Comparison of ENCODE assay signal across 9 cellular contexts in the genomic region with DNA sequence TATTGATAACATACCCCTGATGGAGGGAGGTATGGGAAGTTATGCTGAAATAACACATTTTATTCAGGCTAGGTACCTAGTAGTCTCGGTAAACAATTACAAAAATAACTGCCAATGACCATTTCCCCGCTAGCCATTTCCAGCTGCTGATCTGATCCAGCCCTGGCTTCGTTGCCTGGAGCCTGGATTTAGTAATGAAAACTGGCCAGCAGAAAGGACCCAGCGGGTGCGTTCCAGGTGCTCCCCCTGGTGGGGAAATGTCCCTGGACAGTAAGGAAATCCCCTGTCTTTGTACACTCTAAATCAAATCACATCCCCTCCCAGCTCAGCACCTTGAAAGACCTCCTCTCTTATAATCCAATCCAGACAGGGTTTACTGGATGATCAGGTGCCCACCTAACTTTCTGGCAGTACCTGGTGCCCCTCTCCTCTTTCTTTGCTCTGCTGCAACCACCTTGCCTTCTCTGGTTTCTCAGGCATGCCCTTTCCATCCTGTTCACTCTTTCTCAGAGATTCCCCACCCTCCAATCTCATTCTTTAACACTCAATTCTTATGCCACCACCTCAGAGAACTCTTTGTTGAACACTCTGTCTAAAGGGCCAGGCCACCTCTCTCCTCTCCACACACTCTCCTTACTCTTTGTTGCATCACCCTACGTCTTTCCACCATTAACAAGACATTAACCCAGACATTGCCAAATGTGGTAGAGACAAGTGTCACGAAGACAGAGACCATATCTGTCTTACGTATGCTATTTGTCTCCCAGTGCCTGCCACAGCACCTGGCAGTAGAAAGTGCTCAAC. TPM values are rescaled to one million over a fixed set of nuclear protein-coding genes. Genes with fewer than 3 reads are reported as not detected.
DNase-seq lines count a peak whose midpoint lies in the region; ATAC-seq and TF ChIP-seq lines count a peak whose summit lies in the region.
"Had no signal": no experiment of that assay in that cellular context is flagged by ENCODE, and none has a peak within 500 bp of the region (broad histone marks: within the 10 kb centered on the region; RNA-seq: fewer than 3 reads in every experiment).

No MANE protein-coding gene starts in this region.

- no peaks in the 10 kb centered on the region for H3F3A ChIP-seq in DOHH2 (ENCODE audit: control insufficient read depth, insufficient read depth)

- H3K4me2 ChIP-seq in DOHH2 (ENCODE audit: low read length) (peak overlapping the region; percentile 15), IMR-90 (ENCODE audit: low read depth, low read length) (no peak overlapping the region), mammary epithelial cell (ENCODE audit: insufficient read depth, low read depth, low read length) (no peak overlapping the region)

- TF ChIP-seq CTCF in DOHH2 (IDR thresholded peaks at IDR 0.05; ENCODE audit: low read depth, low read length, poor library complexity, severe bottlenecking), result peak; percentile 88
- TF ChIP-seq CTCF in IMR-90 (conservative IDR thresholded peaks at IDR 0.05; ENCODE audit: low read depth, low read length), result peak; percentile 94
- peak; percentile 88 to 91 for TF ChIP-seq CTCF in mammary epithelial cell (conservative IDR thresholded peaks at IDR 0.05 in 1 of 2, IDR thresholded peaks at IDR 0.05 in 1 of 2; ENCODE audit: extremely low read depth in 1 of 2, insufficient read depth in 1 of 2, low read depth in 1 of 2, low read length in 2 of 2)

- H3K4me3 ChIP-seq in DOHH2 (ENCODE audit: low read length) (peak overlapping the region; percentile 17; the same call in 1 of the 2 replicates), IMR-90 (ENCODE audit: insufficient read depth, low read depth, low read length) (no peak overlapping the region), mammary epithelial cell (replicated peaks in 1 of 3; ENCODE audit: insufficient read depth in 1 of 3, low read depth in 2 of 3, low read length in 3 of 3) (no peak overlapping the region)

- no peak overlapping the region for H4K5ac ChIP-seq in IMR-90 (ENCODE audit: low read depth, low read length)

- ATAC-seq in IMR-90 (ENCODE audit: low read depth) (peak; percentile 46), GM19395 (IDR thresholded peaks at IDR 0.05; ENCODE audit: unreplicated experiment) (no peak)

- no peak overlapping the region for H4K91ac ChIP-seq in IMR-90 (ENCODE audit: insufficient read depth, low read depth, low read length)

- intact Hi-C loops in IMR-90 (cut with micrococcal nuclease) (loop anchor here (1.0 to 2.0 kb wide), 7 partner anchors 50 to 195 kb away; a partner anchor contains a TSS), mammary epithelial cell (cut with micrococcal nuclease) (loop anchor here (1.0 to 2.0 kb wide), 4 partner anchors 50 to 195 kb away; a partner anchor contains a TSS)

- H4K8ac ChIP-seq in IMR-90 (ENCODE audit: low read depth in 2 of 2, low read length in 2 of 2), result no peak overlapping the region

- 0 out of 2 replicates have a peak overlapping the region, but pooled peaks have one; percentile 7 for H3K56ac ChIP-seq in IMR-90 (ENCODE audit: extremely low read depth, insufficient read depth, low read length)

- POLR2A ChIA-PET in IMR-90 (lab: Charles Lee; ENCODE audit: unreplicated experiment), result no interaction called here

- no TSS peak for BruUV-seq in IMR-90 (replicated peaks; lab: Mats Ljungman, UMichigan)
- BruUV-seq in mammary epithelial cell (replicated peaks; lab: Mats Ljungman, UMichigan), result no TSS peak

- H3K14ac ChIP-seq in IMR-90 (replicated peaks; ENCODE audit: low read depth, low read length), result no peak overlapping the region

- no peak overlapping the region for H2BK15ac ChIP-seq in IMR-90 (ENCODE audit: low read depth, low read length)

- no peak overlapping the region for H3K4ac ChIP-seq in IMR-90 (ENCODE audit: low read depth, low read length)

- peaks cover 5% of the 10 kb centered on the region; the same call in 1 of the 2 replicates for H3K9me1 ChIP-seq in IMR-90 (ENCODE audit: insufficient read depth, low read length)

- CTCF ChIA-PET in IMR-90 (lab: Yijun Ruan, JAX) (interaction anchor here (0.6 to 2.6 kb wide), 8 partner anchors 17 to 194 kb away, joined by 3 to 18 read pairs (median 6); no protein-coding TSS in a partner anchor), mammary epithelial cell (lab: Charles Lee; ENCODE audit: low non-redundant PET) (interaction anchor here (0.6 kb wide), 1 partner anchor 139 kb away, joined by 4 read pairs; no protein-coding TSS in a partner anchor)

- no peaks in the 10 kb centered on the region for H3K79me1 ChIP-seq in IMR-90 (ENCODE audit: low read depth in 1 of 2, low read length in 2 of 2)

- H3K27ac ChIP-seq in DOHH2 (ENCODE audit: low read depth, low read length), result no peak overlapping the region
- H3K27ac ChIP-seq in IMR-90 (ENCODE audit: insufficient read depth, low read length), result no peak overlapping the region
- no peak overlapping the region for H3K27ac ChIP-seq in mammary epithelial cell (ENCODE audit: insufficient read depth, low read depth, low read length)

- no peak overlapping the region for H3K23ac ChIP-seq in IMR-90 (ENCODE audit: low read depth, low read length)

- no peak overlapping the region for H2BK20ac ChIP-seq in IMR-90 (ENCODE audit: low read depth, low read length)

- TF ChIP-seq RAD21 in IMR-90 (IDR thresholded peaks at IDR 0.05; ENCODE audit: low read length), result peak; percentile 92

- H2BK120ac ChIP-seq in IMR-90 (ENCODE audit: low read depth, low read length), result 0 out of 2 replicates have a peak overlapping the region, but pooled peaks have one; percentile 18

- H3K79me2 ChIP-seq in DOHH2 (ENCODE audit: control insufficient read depth, low read length) (no peaks in the 10 kb centered on the region), mammary epithelial cell (ENCODE audit: insufficient read depth, low read length) (no peaks in the 10 kb centered on the region)

- H2AK5ac ChIP-seq in IMR-90 (ENCODE audit: low read depth, low read length), result no peak overlapping the region

- H4K20me1 ChIP-seq in DOHH2 (ENCODE audit: control insufficient read depth, insufficient read depth, low read depth, low read length) (no peaks in the 10 kb centered on the region), IMR-90 (ENCODE audit: insufficient read depth, low read length) (no peaks in the 10 kb centered on the region; the same call in 1 of the 2 replicates), mammary epithelial cell (ENCODE audit: insufficient read depth, low read length) (no peaks in the 10 kb centered on the region)

- dilution Hi-C loops in IMR-90 (cut with HindIII; ENCODE audit: low sequenced_read_pairs, unreplicated experiment) (no loop called here), mammary epithelial cell (cut with HindIII; ENCODE audit: low sequenced_read_pairs) (no loop called here)

- DNase-seq in IMR-90 (peak; percentile 77), T1000 (lab: John Stamatoyannopoulos, UW) (peak; percentile 64), mammary epithelial cell (peak; percentile 61), kidney glomerular epithelial cell (lab: John Stamatoyannopoulos, UW) (peak; percentile 52), globus pallidus (ENCODE audit: low spot score) (no peak)
- DNase-seq in stimulated activated CD4-positive, alpha-beta T cell treated with anti-CD3 and anti-CD28 coated beads, TNF-alpha, amount 100 ng/mL, for 1 hour (ENCODE audit: low read depth in 3 of 3, low spot score in 1 of 3), result peak; percentile 5 to 32 (median 11)
- DNase-seq: activated B cell treated with CpG ODN at 0.5 μM for 24 hours had no signal

- WGBS in IMR-90 (ENCODE audit: extremely low coverage in 2 of 2, insufficient read length in 1 of 2), 2 experiments, result 60% methylated on average over 1 of the region's 8 CpGs; no CpG with 5 or more reads in 1 of the 2 experiments
- 28% methylated on average over 8 of the region's 8 CpGs for WGBS in mammary epithelial cell (ENCODE audit: low coverage, missing lambda C conversion rate)

- no peak for TF ChIP-seq POLR2A in IMR-90 (IDR thresholded peaks at IDR 0.05; ENCODE audit: low read depth, low read length)

- H2BK5ac ChIP-seq in IMR-90 (ENCODE audit: low read depth, low read length, poor library complexity, severe bottlenecking), result no peak overlapping the region

- H3K36me3 ChIP-seq in DOHH2 (ENCODE audit: control insufficient read depth, low read length), result no peaks in the 10 kb centered on the region
- no peaks in the 10 kb centered on the region for H3K36me3 ChIP-seq in IMR-90 (ENCODE audit: control insufficient read depth, insufficient read depth, low read length)
- no peaks in the 10 kb centered on the region for H3K36me3 ChIP-seq in mammary epithelial cell (ENCODE audit: insufficient read depth, low read length)

- H3K9ac ChIP-seq in IMR-90 (ENCODE audit: low read depth, low read length) (no peak overlapping the region), mammary epithelial cell (ENCODE audit: insufficient read depth, low read length) (no peak overlapping the region)

- in situ Hi-C loops in IMR-90 (cut with MboI; ENCODE audit: low sequenced_read_pairs), result loop anchor here (5.0 to 10.0 kb wide), 2 partner anchors 92 to 195 kb away; no protein-coding TSS in a partner anchor
- in situ Hi-C loops in mammary epithelial cell (cut with MboI; ENCODE audit: low sequenced_read_pairs in 2 of 2), result loop anchor here in 1 of 2 donors (25.0 kb wide), 1 partner anchor 520 kb away; no protein-coding TSS in a partner anchor

- H2AFZ ChIP-seq in IMR-90 (replicated peaks; ENCODE audit: low read length, poor library complexity) (no peak overlapping the region), mammary epithelial cell (ENCODE audit: low read depth, low read length) (peak overlapping the region; percentile 59)

- no peaks in the 10 kb centered on the region for H3K9me2 ChIP-seq in DOHH2 (replicated peaks; ENCODE audit: control insufficient read depth, low read length)

- H3K9me3 ChIP-seq in DOHH2 (ENCODE audit: control insufficient read depth, insufficient read depth, low read length), result no peaks in the 10 kb centered on the region
- H3K9me3 ChIP-seq in IMR-90 (ENCODE audit: control insufficient read depth, insufficient read depth, low read length), result no peaks in the 10 kb centered on the region
- H3K9me3 ChIP-seq in mammary epithelial cell (replicated peaks; ENCODE audit: insufficient read depth, low read length), result no peaks in the 10 kb centered on the region

- H3K4me1 ChIP-seq in DOHH2 (ENCODE audit: control insufficient read depth, low read length) (peaks cover 34% of the 10 kb centered on the region), IMR-90 (ENCODE audit: control insufficient read depth, insufficient read depth, low read length) (no peaks in the 10 kb centered on the region), mammary epithelial cell (ENCODE audit: insufficient read depth, low read length) (peaks cover 12% of the 10 kb centered on the region)

- no peak overlapping the region for H2AK9ac ChIP-seq in IMR-90 (replicated peaks; ENCODE audit: low read depth, low read length, poor library complexity)

- no peak overlapping the region for H3K18ac ChIP-seq in IMR-90 (ENCODE audit: low read depth, low read length)

- H3K27me3 ChIP-seq in DOHH2 (ENCODE audit: control insufficient read depth, low read length) (no peaks in the 10 kb centered on the region), IMR-90 (ENCODE audit: control insufficient read depth, insufficient read depth, low read length) (peaks cover 3% of the 10 kb centered on the region; the same call in 1 of the 2 replicates), mammary epithelial cell (ENCODE audit: insufficient read depth, low read length) (no peaks in the 10 kb centered on the region)

RNA-seq across cellular contexts. Expression of a gene that starts 50.1 kb away (rescaled TPM):
- 73.3 and 101 TPM in 2 replicates for total RNA-seq in IMR-90 (2012; rRNA removed)
- 25.7 and 37.4 TPM in 2 replicates for polyA plus RNA-seq in IMR-90 (2012; rRNA removed)
- polyA plus RNA-seq in IMR-90 (2012; cell fraction: cytosol; rRNA removed), result 5.3 and 8.1 TPM in 2 replicates
- 3.2 and 35.1 TPM in 2 replicates for polyA plus RNA-seq in IMR-90 (2012; cell fraction: nucleus; rRNA removed; ENCODE audit: low replicate concordance)
- 10 to 100 TPM; 66.8 to 84.2 TPM for total RNA-seq in mammary epithelial cell
- 60.8 TPM for polyA plus RNA-seq in mammary epithelial cell
- polyA minus RNA-seq in mammary epithelial cell, result 49.1 TPM

RNA-seq across cellular contexts. Expression of a gene that starts 53.8 kb away (rescaled TPM):
- total RNA-seq in IMR-90 (2012; rRNA removed), result 483 and 618 TPM in 2 replicates
- polyA plus RNA-seq in IMR-90 (2012; rRNA removed), result 1,362 and 1,551 TPM in 2 replicates
- polyA plus RNA-seq in IMR-90 (2012; cell fraction: cytosol; rRNA removed), result 790 and 1,298 TPM in 2 replicates
- 1,060 and 1,205 TPM in 2 replicates for polyA plus RNA-seq in IMR-90 (2012; cell fraction: nucleus; rRNA removed; ENCODE audit: low replicate concordance)
- total RNA-seq in mammary epithelial cell, result 10 to 100 TPM; 56.0 to 77.3 TPM
- 264 TPM for polyA plus RNA-seq in mammary epithelial cell
- polyA minus RNA-seq in mammary epithelial cell, result 390 TPM
